ENCODE assay signal across 33 cellular contexts in the genomic region with DNA sequence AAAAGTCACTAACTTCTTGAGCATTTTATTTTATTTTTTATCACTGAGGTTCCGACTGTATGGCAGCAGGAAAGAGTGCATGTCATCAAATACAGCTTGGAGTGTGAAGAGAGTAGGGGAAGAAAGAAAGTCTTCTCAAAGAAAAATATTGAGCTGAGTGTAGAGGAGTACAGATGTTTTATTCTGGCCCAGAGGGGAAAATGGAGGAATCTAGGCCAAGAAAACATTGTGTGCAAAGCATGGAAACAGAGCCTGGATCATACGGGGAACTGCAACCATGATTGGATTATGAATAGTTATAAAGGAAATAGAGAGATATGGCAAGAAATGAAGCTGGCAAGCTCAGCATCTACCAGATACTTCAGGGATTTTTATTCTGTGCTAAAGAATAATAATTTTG.
"Had no signal": no experiment of that assay in that cellular context is flagged by ENCODE, and none has a peak within 500 bp of the region (broad histone marks: within the 10 kb centered on the region; RNA-seq: fewer than 3 reads in every experiment).

No MANE protein-coding gene starts in this region.

- H3K27me3 ChIP-seq: adrenal gland, body of pancreas, colonic mucosa, esophagus muscularis mucosa, foreskin keratinocyte, gastrocnemius medialis had no signal

- H3K4me3 Mint-ChIP-seq: activated CD4-positive, alpha-beta memory T cell treated with anti-CD3 and anti-CD28 coated beads for 36 hours; activated CD4-positive, alpha-beta T cell treated with anti-CD3 and anti-CD28 coated beads for 36 hours; activated CD4-positive, alpha-beta T cell treated with anti-CD3 and anti-CD28 coated beads, Interleukin-2, amount 10 ng/mL, durations not matched to agents 24 days and 14 days; activated CD8-positive, alpha-beta memory T cell treated with anti-CD3 and anti-CD28 coated beads, Interleukin-2, amount 10 ng/mL, durations not matched to agents 7 days and 5 days; activated CD8-positive, alpha-beta T cell treated with anti-CD3 and anti-CD28 coated beads, Interleukin-2, amount 10 ng/mL, durations not matched to agents 7 days and 5 days; activated naive CD4-positive, alpha-beta T cell treated with anti-CD3 and anti-CD28 coated beads for 36 hours; activated naive CD4-positive, alpha-beta T cell treated with anti-CD3 and anti-CD28 coated beads, Interleukin-2, amount 50 U/mL, for 24 hours; activated naive CD8-positive, alpha-beta T cell treated with anti-CD3 and anti-CD28 coated beads for 36 hours; activated naive CD8-positive, alpha-beta T cell treated with anti-CD3 and anti-CD28 coated beads, Interleukin-2, amount 50 U/mL, for 24 hours; activated T-helper 1 cell treated with anti-CD3 and anti-CD28 coated beads, Interleukin-12 subunit alpha, Interleukin-12 subunit beta, Interleukin-2, Interleukin-4 antibody, amounts not matched to agents 30 ng/mL and 10 ng/mL and 1 ng/mL, durations not matched to agents 14 hours and 24 hours and 36 hours; endodermal cell; T-helper 17 cell; T-helper 2 cell treated with Interferon-gamma antibody and Interleukin-4, amounts not matched to agents 5 μg/mL and 100 μg/mL, for 36 hours had no signal

- H3K4me1 ChIP-seq: adrenal gland, colonic mucosa, esophagus muscularis mucosa, foreskin keratinocyte, gastrocnemius medialis had no signal

- H3K4me3 ChIP-seq: adrenal gland, body of pancreas, colonic mucosa, esophagus muscularis mucosa, gastrocnemius medialis had no signal

- ATAC-seq: activated CD4-positive, alpha-beta T cell treated with anti-CD3 and anti-CD28 coated beads for 36 hours; activated CD8-positive, alpha-beta memory T cell treated with anti-CD3 and anti-CD28 coated beads, Interleukin-2, amount 10 ng/mL, durations not matched to agents 7 days and 5 days; activated CD8-positive, alpha-beta T cell treated with anti-CD3 and anti-CD28 coated beads, Interleukin-2, amount 10 ng/mL, durations not matched to agents 7 days and 5 days; activated naive CD8-positive, alpha-beta T cell treated with anti-CD3 and anti-CD28 coated beads, Interleukin-2, amount 50 U/mL, for 24 hours; body of pancreas; foreskin keratinocyte; gastrocnemius medialis; T-helper 17 cell had no signal

- H3K9me3 ChIP-seq: adrenal gland, body of pancreas, colonic mucosa, esophagus muscularis mucosa, gastrocnemius medialis had no signal

- H3K36me3 Mint-ChIP-seq: activated CD4-positive, alpha-beta memory T cell treated with anti-CD3 and anti-CD28 coated beads for 36 hours; activated CD8-positive, alpha-beta memory T cell treated with anti-CD3 and anti-CD28 coated beads, Interleukin-2, amount 10 ng/mL, durations not matched to agents 7 days and 5 days; activated naive CD4-positive, alpha-beta T cell treated with anti-CD3 and anti-CD28 coated beads, Interleukin-2, amount 50 U/mL, for 24 hours; activated naive CD8-positive, alpha-beta T cell treated with anti-CD3 and anti-CD28 coated beads for 36 hours had no signal

- H3K27me3 Mint-ChIP-seq: activated CD4-positive, alpha-beta memory T cell treated with anti-CD3 and anti-CD28 coated beads for 36 hours; activated CD4-positive, alpha-beta T cell treated with anti-CD3 and anti-CD28 coated beads for 36 hours; activated CD4-positive, alpha-beta T cell treated with anti-CD3 and anti-CD28 coated beads, Interleukin-2, amount 10 ng/mL, durations not matched to agents 24 days and 14 days; activated CD8-positive, alpha-beta memory T cell treated with anti-CD3 and anti-CD28 coated beads, Interleukin-2, amount 10 ng/mL, durations not matched to agents 7 days and 5 days; activated naive CD4-positive, alpha-beta T cell treated with anti-CD3 and anti-CD28 coated beads, Interleukin-2, amount 50 U/mL, for 24 hours; activated naive CD8-positive, alpha-beta T cell treated with anti-CD3 and anti-CD28 coated beads for 36 hours; activated naive CD8-positive, alpha-beta T cell treated with anti-CD3 and anti-CD28 coated beads, Interleukin-2, amount 50 U/mL, for 24 hours; T-helper 17 cell had no signal

- H3K27ac Mint-ChIP-seq: activated CD4-positive, alpha-beta memory T cell treated with anti-CD3 and anti-CD28 coated beads for 36 hours; activated CD4-positive, alpha-beta T cell treated with anti-CD3 and anti-CD28 coated beads for 36 hours; activated CD4-positive, alpha-beta T cell treated with anti-CD3 and anti-CD28 coated beads, Interleukin-2, amount 10 ng/mL, durations not matched to agents 24 days and 14 days; activated CD8-positive, alpha-beta memory T cell treated with anti-CD3 and anti-CD28 coated beads, Interleukin-2, amount 10 ng/mL, durations not matched to agents 7 days and 5 days; activated CD8-positive, alpha-beta T cell treated with anti-CD3 and anti-CD28 coated beads, Interleukin-2, amount 10 ng/mL, durations not matched to agents 7 days and 5 days; activated naive CD4-positive, alpha-beta T cell treated with anti-CD3 and anti-CD28 coated beads for 36 hours; activated naive CD4-positive, alpha-beta T cell treated with anti-CD3 and anti-CD28 coated beads, Interleukin-2, amount 50 U/mL, for 24 hours; activated naive CD8-positive, alpha-beta T cell treated with anti-CD3 and anti-CD28 coated beads for 36 hours; activated naive CD8-positive, alpha-beta T cell treated with anti-CD3 and anti-CD28 coated beads, Interleukin-2, amount 50 U/mL, for 24 hours; activated T-helper 1 cell treated with anti-CD3 and anti-CD28 coated beads, Interleukin-12 subunit alpha, Interleukin-12 subunit beta, Interleukin-2, Interleukin-4 antibody, amounts not matched to agents 30 ng/mL and 10 ng/mL and 1 ng/mL, durations not matched to agents 14 hours and 24 hours and 36 hours; activated T-helper 2 cell treated with anti-CD3 and anti-CD28 coated beads, Interferon-gamma antibody, Interleukin-2, Interleukin-4, amounts not matched to agents 10 μg/mL and 5 μg/mL and 100 μg/mL, durations not matched to agents 14 hours and 24 hours and 36 hours; endodermal cell; T-helper 17 cell; T-helper 2 cell treated with Interferon-gamma antibody and Interleukin-4, amounts not matched to agents 5 μg/mL and 100 μg/mL, for 36 hours had no signal

- DNase-seq: activated CD4-positive, alpha-beta memory T cell treated with anti-CD3 and anti-CD28 coated beads for 36 hours; activated CD4-positive, alpha-beta T cell treated with anti-CD3 and anti-CD28 coated beads for 36 hours; activated CD4-positive, alpha-beta T cell treated with anti-CD3 and anti-CD28 coated beads, Interleukin-2, amount 10 ng/mL, durations not matched to agents 24 days and 14 days; activated CD4-positive, CD25-positive, alpha-beta regulatory T cell; activated CD4-positive, CD25-positive, alpha-beta regulatory T cell treated with anti-CD3 and anti-CD28 coated beads, Interleukin-2, amount 50 U/mL, for 72 hours; activated CD8-positive, alpha-beta memory T cell treated with anti-CD3 and anti-CD28 coated beads, Interleukin-2, amount 10 ng/mL, durations not matched to agents 7 days and 5 days; activated CD8-positive, alpha-beta memory T cell treated with anti-CD3 and anti-CD28 coated beads, Interleukin-2, amount 50 U/mL, for 4 hours; activated CD8-positive, alpha-beta T cell treated with anti-CD3 and anti-CD28 coated beads, Interleukin-2, amount 10 ng/mL, durations not matched to agents 7 days and 5 days; activated effector memory CD4-positive, alpha-beta T cell treated with anti-CD3 and anti-CD28 coated beads, Interleukin-2, amount 50 U/mL, for 16 hours; activated naive CD4-positive, alpha-beta T cell treated with anti-CD3 and anti-CD28 coated beads for 36 hours; activated naive CD8-positive, alpha-beta T cell treated with anti-CD3 and anti-CD28 coated beads for 36 hours; activated naive CD8-positive, alpha-beta T cell treated with anti-CD3 and anti-CD28 coated beads, Interleukin-2, amount 50 U/mL, for 24 hours; activated T-cell treated with anti-CD3 and anti-CD28 coated beads, Interleukin-2, amount 50 U/mL, for 1 hour; activated T-cell treated with anti-CD3 and anti-CD28 coated beads, Interleukin-2, amount 50 U/mL, for 48 hours; adrenal gland; amygdala; aorta; central memory CD4-positive, alpha-beta T cell; cerebellar nuclear complex; colonic mucosa; effector memory CD4-positive, alpha-beta T cell; endodermal cell; foreskin keratinocyte; gastrocnemius medialis; T-helper 1 cell; T-helper 17 cell; T1000 had no signal

- H3K4me1 Mint-ChIP-seq: activated CD4-positive, alpha-beta T cell treated with anti-CD3 and anti-CD28 coated beads for 36 hours; activated CD4-positive, alpha-beta T cell treated with anti-CD3 and anti-CD28 coated beads, Interleukin-2, amount 10 ng/mL, durations not matched to agents 24 days and 14 days; activated CD8-positive, alpha-beta memory T cell treated with anti-CD3 and anti-CD28 coated beads, Interleukin-2, amount 10 ng/mL, durations not matched to agents 7 days and 5 days; activated naive CD4-positive, alpha-beta T cell treated with anti-CD3 and anti-CD28 coated beads, Interleukin-2, amount 50 U/mL, for 24 hours; activated naive CD8-positive, alpha-beta T cell treated with anti-CD3 and anti-CD28 coated beads for 36 hours; activated naive CD8-positive, alpha-beta T cell treated with anti-CD3 and anti-CD28 coated beads, Interleukin-2, amount 50 U/mL, for 24 hours; endodermal cell; T-helper 17 cell had no signal

- H3K9me3 Mint-ChIP-seq: activated CD4-positive, alpha-beta memory T cell treated with anti-CD3 and anti-CD28 coated beads for 36 hours; activated CD4-positive, alpha-beta T cell treated with anti-CD3 and anti-CD28 coated beads, Interleukin-2, amount 10 ng/mL, durations not matched to agents 24 days and 14 days; activated naive CD4-positive, alpha-beta T cell treated with anti-CD3 and anti-CD28 coated beads for 36 hours; activated naive CD4-positive, alpha-beta T cell treated with anti-CD3 and anti-CD28 coated beads, Interleukin-2, amount 50 U/mL, for 24 hours; activated naive CD8-positive, alpha-beta T cell treated with anti-CD3 and anti-CD28 coated beads for 36 hours; activated naive CD8-positive, alpha-beta T cell treated with anti-CD3 and anti-CD28 coated beads, Interleukin-2, amount 50 U/mL, for 24 hours; activated T-helper 1 cell treated with anti-CD3 and anti-CD28 coated beads, Interleukin-12 subunit alpha, Interleukin-12 subunit beta, Interleukin-2, Interleukin-4 antibody, amounts not matched to agents 30 ng/mL and 10 ng/mL and 1 ng/mL, durations not matched to agents 14 hours and 24 hours and 36 hours; activated T-helper 2 cell treated with anti-CD3 and anti-CD28 coated beads, Interferon-gamma antibody, Interleukin-2, Interleukin-4, amounts not matched to agents 10 μg/mL and 5 μg/mL and 100 μg/mL, durations not matched to agents 14 hours and 24 hours and 36 hours; endodermal cell; T-helper 2 cell treated with Interferon-gamma antibody and Interleukin-4, amounts not matched to agents 5 μg/mL and 100 μg/mL, for 36 hours had no signal

- H3K27ac ChIP-seq: adrenal gland, body of pancreas, colonic mucosa, esophagus muscularis mucosa, foreskin keratinocyte, gastrocnemius medialis had no signal

- H3K36me3 ChIP-seq: adrenal gland, colonic mucosa, esophagus muscularis mucosa, gastrocnemius medialis had no signal
